14 cellular contexts compared by ENCODE assay signal in the genomic region with DNA sequence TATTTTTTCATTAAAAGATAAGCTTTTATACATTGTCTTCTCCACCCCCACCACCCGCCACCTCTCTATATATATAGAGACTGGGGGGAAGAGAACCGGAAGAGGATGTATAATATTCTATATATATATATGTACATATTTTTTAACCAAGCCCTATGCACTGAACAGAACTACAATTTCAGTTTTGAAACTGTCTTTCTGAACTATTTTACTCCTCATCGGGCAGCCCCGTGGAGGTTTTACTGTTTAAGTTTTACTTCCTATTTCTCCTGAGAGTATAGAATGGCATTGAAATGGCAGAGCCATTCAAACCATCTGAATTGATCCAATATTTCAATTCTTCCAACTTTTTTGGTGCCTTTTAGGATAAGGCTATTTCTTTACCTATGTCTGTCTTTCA.
"Had no signal": no experiment of that assay in that cellular context is flagged by ENCODE, and none has a peak within 500 bp of the region (broad histone marks: within the 10 kb centered on the region; RNA-seq: fewer than 3 reads in every experiment).

No MANE protein-coding gene starts in this region.

- H3K27ac ChIP-seq: heart right ventricle, neutrophil, parathyroid adenoma, right lobe of liver, skin epidermis, tibial artery had no signal

- ATAC-seq: heart right ventricle; left colon; right lobe of liver; stimulated activated naive CD8-positive, alpha-beta T cell treated with anti-CD3 and anti-CD28 coated beads, Interleukin-15, amount 100 ng/mL, for 72 hours; WTC11 had no signal

- DNase-seq: activated gamma-delta T cell treated with Interleukin-2 at 50 U/mL for 16 hours; activated T-cell treated with anti-CD3 and anti-CD28 coated beads, Interleukin-2, amount 50 U/mL, for 1 hour; aorta; heart right ventricle; left colon; mesenchymal stem cell; right lobe of liver; stimulated activated CD4-positive, alpha-beta T cell treated with anti-CD3 and anti-CD28 coated beads, Interleukin-1b, Interleukin-23, amount 100 ng/mL, for 48 hours; stimulated activated naive CD8-positive, alpha-beta T cell treated with anti-CD3 and anti-CD28 coated beads, Interleukin-15, amount 100 ng/mL, for 72 hours; tibial artery had no signal

- H2AFZ ChIP-seq: parathyroid adenoma had no signal

- H3K27me3 ChIP-seq: heart right ventricle, neutrophil, right lobe of liver, tibial artery had no signal

- H3K4me1 ChIP-seq: heart right ventricle, parathyroid adenoma, right lobe of liver had no signal

- H3K36me3 ChIP-seq: heart right ventricle, neutrophil, right lobe of liver, tibial artery had no signal

- H3K4me3 ChIP-seq: heart right ventricle, right lobe of liver, skin epidermis, tibial artery had no signal

- H3K79me2 ChIP-seq: parathyroid adenoma had no signal

- H3K9me3 ChIP-seq: neutrophil, right lobe of liver, tibial artery had no signal

- H3K9ac ChIP-seq: parathyroid adenoma had no signal
